Comparison of ENCODE assay signal across 2 cellular contexts in the genomic region with DNA sequence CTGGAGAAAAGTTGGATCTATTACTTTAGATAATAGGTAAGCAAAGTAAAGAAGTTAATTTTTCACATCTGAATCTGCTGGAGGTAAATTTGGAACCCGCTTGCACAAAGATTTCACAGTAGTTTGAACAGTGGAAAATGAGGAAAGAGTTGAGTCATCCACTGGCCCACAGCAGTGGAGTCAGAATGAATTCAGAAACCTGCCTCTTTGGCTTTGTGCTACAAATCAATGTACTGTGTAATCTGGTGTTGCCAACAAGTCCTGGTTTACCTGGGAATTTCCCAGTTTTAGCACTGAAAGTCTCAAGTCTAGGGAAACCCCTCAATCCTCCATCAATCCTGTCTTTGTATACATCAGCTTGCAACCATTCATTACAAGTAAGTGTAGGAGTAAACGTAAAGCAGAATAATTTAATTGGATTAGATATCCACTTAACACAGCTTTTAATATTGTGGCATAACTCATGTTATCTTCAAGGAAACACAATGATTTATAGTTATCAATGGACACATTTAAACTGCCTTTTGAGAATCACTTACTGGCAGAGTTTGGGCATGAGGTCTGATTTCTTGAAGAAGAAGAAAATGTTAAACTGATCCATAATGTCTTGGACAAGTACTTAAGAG.
TF ChIP-seq lines count a peak whose summit lies in the region.

No MANE protein-coding gene starts in this region.

TF ChIP-seq in GM23338, 12 proteins besides CTCF, POLR2A, EP300 and RAD21 (continued from another document):
- TF ChIP-seq REST (IDR thresholded peaks at IDR 0.05; ENCODE audit: unreplicated experiment) (no peak), STAT1 (IDR thresholded peaks at IDR 0.05; ENCODE audit: unreplicated experiment) (no peak), JUNB (IDR thresholded peaks at IDR 0.05; ENCODE audit: unreplicated experiment) (no peak), EZH2 (IDR thresholded peaks at IDR 0.05; ENCODE audit: low read depth, unreplicated experiment) (no peak), NANOG (IDR thresholded peaks at IDR 0.05; ENCODE audit: borderline replicate concordance) (no peak), ETS1 (IDR thresholded peaks at IDR 0.05) (no peak), POLR2AphosphoS5 (IDR thresholded peaks at IDR 0.05; ENCODE audit: low read depth) (no peak)
- TF ChIP-seq, protein P1, sequence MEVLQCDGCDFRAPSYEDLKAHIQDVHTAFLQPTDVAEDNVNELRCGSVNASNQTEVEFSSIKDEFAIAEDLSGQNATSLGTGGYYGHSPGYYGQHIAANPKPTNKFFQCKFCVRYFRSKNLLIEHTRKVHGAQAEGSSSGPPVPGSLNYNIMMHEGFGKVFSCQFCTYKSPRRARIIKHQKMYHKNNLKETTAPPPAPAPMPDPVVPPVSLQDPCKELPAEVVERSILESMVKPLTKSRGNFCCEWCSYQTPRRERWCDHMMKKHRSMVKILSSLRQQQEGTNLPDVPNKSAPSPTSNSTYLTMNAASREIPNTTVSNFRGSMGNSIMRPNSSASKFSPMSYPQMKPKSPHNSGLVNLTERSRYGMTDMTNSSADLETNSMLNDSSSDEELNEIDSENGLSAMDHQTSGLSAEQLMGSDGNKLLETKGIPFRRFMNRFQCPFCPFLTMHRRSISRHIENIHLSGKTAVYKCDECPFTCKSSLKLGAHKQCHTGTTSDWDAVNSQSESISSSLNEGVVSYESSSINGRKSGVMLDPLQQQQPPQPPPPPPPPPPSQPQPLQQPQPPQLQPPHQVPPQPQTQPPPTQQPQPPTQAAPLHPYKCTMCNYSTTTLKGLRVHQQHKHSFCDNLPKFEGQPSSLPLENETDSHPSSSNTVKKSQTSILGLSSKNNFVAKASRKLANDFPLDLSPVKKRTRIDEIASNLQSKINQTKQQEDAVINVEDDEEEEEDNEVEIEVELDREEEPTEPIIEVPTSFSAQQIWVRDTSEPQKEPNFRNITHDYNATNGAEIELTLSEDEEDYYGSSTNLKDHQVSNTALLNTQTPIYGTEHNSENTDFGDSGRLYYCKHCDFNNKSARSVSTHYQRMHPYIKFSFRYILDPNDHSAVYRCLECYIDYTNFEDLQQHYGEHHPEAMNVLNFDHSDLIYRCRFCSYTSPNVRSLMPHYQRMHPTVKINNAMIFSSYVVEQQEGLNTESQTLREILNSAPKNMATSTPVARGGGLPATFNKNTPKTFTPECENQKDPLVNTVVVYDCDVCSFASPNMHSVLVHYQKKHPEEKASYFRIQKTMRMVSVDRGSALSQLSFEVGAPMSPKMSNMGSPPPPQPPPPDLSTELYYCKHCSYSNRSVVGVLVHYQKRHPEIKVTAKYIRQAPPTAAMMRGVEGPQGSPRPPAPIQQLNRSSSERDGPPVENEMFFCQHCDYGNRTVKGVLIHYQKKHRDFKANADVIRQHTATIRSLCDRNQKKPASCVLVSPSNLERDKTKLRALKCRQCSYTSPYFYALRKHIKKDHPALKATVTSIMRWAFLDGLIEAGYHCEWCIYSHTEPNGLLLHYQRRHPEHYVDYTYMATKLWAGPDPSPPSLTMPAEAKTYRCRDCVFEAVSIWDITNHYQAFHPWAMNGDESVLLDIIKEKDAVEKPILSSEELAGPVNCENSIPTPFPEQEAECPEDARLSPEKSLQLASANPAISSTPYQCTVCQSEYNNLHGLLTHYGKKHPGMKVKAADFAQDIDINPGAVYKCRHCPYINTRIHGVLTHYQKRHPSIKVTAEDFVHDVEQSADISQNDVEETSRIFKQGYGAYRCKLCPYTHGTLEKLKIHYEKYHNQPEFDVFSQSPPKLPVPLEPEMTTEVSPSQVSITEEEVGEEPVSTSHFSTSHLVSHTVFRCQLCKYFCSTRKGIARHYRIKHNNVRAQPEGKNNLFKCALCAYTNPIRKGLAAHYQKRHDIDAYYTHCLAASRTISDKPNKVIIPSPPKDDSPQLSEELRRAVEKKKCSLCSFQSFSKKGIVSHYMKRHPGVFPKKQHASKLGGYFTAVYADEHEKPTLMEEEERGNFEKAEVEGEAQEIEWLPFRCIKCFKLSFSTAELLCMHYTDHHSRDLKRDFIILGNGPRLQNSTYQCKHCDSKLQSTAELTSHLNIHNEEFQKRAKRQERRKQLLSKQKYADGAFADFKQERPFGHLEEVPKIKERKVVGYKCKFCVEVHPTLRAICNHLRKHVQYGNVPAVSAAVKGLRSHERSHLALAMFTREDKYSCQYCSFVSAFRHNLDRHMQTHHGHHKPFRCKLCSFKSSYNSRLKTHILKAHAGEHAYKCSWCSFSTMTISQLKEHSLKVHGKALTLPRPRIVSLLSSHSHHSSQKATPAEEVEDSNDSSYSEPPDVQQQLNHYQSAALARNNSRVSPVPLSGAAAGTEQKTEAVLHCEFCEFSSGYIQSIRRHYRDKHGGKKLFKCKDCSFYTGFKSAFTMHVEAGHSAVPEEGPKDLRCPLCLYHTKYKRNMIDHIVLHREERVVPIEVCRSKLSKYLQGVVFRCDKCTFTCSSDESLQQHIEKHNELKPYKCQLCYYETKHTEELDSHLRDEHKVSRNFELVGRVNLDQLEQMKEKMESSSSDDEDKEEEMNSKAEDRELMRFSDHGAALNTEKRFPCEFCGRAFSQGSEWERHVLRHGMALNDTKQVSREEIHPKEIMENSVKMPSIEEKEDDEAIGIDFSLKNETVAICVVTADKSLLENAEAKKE (CRISPR knock-in tag; IDR thresholded peaks at IDR 0.05) = no peak
TF ChIP-seq in GM23338: peak in this region for 0.

TF ChIP-seq in IMR-90, 13 proteins besides CTCF, POLR2A, EP300 and RAD21:
- TF ChIP-seq ELK1 (IDR thresholded peaks at IDR 0.05; ENCODE audit: borderline replicate concordance, low read depth, low read length) (no peak), CEBPB (IDR thresholded peaks at IDR 0.05; ENCODE audit: low read depth, low read length) (0 out of 2 replicates have a peak, but pooled peaks have one; percentile 33), BHLHE40 (IDR thresholded peaks at IDR 0.05; ENCODE audit: low read depth, low read length) (no peak), RCOR1 (IDR thresholded peaks at IDR 0.05; ENCODE audit: insufficient replicate concordance, low read length) (no peak)
TF ChIP-seq in IMR-90: peak in this region for 1.
